ENCODE assay signal across 27 cellular contexts in genomic region chr6:149371154-149371553, GRCh38. TPM values are rescaled to one million over a fixed set of nuclear protein-coding genes. Genes with fewer than 3 reads are reported as not detected.
A peak's percentile ranks its signal among the peaks of the same experiment; 100 is the strongest.
DNase-seq lines count a peak whose midpoint lies in the region; ATAC-seq, FAIRE-seq and TF ChIP-seq lines count a peak whose summit lies in the region.
"Had no signal": no experiment of that assay in that cellular context is flagged by ENCODE, and none has a peak within 500 bp of the region (broad histone marks: within the 10 kb centered on the region; RNA-seq: fewer than 3 reads in every experiment).

No MANE protein-coding gene starts in this region.

- peaks cover 4% of the 10 kb centered on the region for H3K36me3 ChIP-seq in CD8-positive, alpha-beta T cell (ENCODE audit: insufficient read depth, low read length)
- H3K36me3 ChIP-seq in HepG2 (replicated peaks in 1 of 2; ENCODE audit: control insufficient read depth in 1 of 2, insufficient read depth in 2 of 2, low read length in 2 of 2) (peaks cover 8 to 23% of the 10 kb centered on the region in 2 experiments; a peak in 4 of 5 replicates), smooth muscle cell (ENCODE audit: low read depth) (peaks cover 13% of the 10 kb centered on the region), vagina (peaks cover 0 to 3% of the 10 kb centered on the region in 2 donors)
- H3K36me3 ChIP-seq: gastrocnemius medialis, prostate gland had no signal

- peaks cover 58% of the 10 kb centered on the region for H3K4me1 ChIP-seq in CD8-positive, alpha-beta T cell (ENCODE audit: insufficient read depth, low read length)
- H3K4me1 ChIP-seq in HepG2 (ENCODE audit: insufficient read depth, low read length) (peaks cover 5% of the 10 kb centered on the region; the same call in 1 of the 2 replicates), smooth muscle cell (ENCODE audit: low read depth) (peaks cover 9% of the 10 kb centered on the region), vagina (peaks cover 4% of the 10 kb centered on the region)
- H3K4me1 ChIP-seq: prostate gland had no signal

- TF ChIP-seq RAD21 in HepG2 (CRISPR knock-in tag; IDR thresholded peaks at IDR 0.05), result no peak

- no peak for TF ChIP-seq POLR2A in HepG2 (IDR thresholded peaks at IDR 0.05; ENCODE audit: insufficient read depth in 1 of 2, low read depth in 2 of 2, low read length in 2 of 2)
- no peak for TF ChIP-seq POLR2A in vagina (IDR thresholded peaks at IDR 0.05)

- no peaks in the 10 kb centered on the region for H3K27me3 Mint-ChIP-seq in activated CD4-positive, alpha-beta T cell treated with anti-CD3 and anti-CD28 coated beads, Interleukin-2, amount 10 ng/mL, durations not matched to agents 24 days and 14 days
- no peaks in the 10 kb centered on the region for H3K27me3 Mint-ChIP-seq in CD8-positive, alpha-beta T cell (ENCODE audit: low read depth)
- no peaks in the 10 kb centered on the region for H3K27me3 Mint-ChIP-seq in activated CD4-positive, alpha-beta memory T cell treated with anti-CD3 and anti-CD28 coated beads, Interleukin-2, amount 10 ng/mL, durations not matched to agents 7 days and 5 days
- no peaks in the 10 kb centered on the region for H3K27me3 Mint-ChIP-seq in natural killer cell (ENCODE audit: low read depth in 2 of 2)

- H3K36me3 Mint-ChIP-seq in activated CD4-positive, alpha-beta T cell treated with anti-CD3 and anti-CD28 coated beads, Interleukin-2, amount 10 ng/mL, durations not matched to agents 24 days and 14 days (ENCODE audit: low read depth), result peaks cover 50% of the 10 kb centered on the region
- H3K36me3 Mint-ChIP-seq in CD8-positive, alpha-beta T cell, result peaks cover 36% of the 10 kb centered on the region
- H3K36me3 Mint-ChIP-seq in activated CD4-positive, alpha-beta memory T cell treated with anti-CD3 and anti-CD28 coated beads, Interleukin-2, amount 10 ng/mL, durations not matched to agents 7 days and 5 days (ENCODE audit: low read depth), result peaks cover 53% of the 10 kb centered on the region
- H3K36me3 Mint-ChIP-seq in natural killer cell, result no peaks in the 10 kb centered on the region

- no peaks in the 10 kb centered on the region for H3F3A ChIP-seq in smooth muscle cell (ENCODE audit: low read depth)

- no peak overlapping the region for H3K9ac ChIP-seq in HepG2 (ENCODE audit: insufficient read depth, low read depth, low read length)
- H3K9ac ChIP-seq in smooth muscle cell (ENCODE audit: low read depth), result no peak overlapping the region
- H3K9ac ChIP-seq: KMS-11 had no signal

- peaks cover 47% of the 10 kb centered on the region for H3K4me1 Mint-ChIP-seq in activated CD4-positive, alpha-beta T cell treated with anti-CD3 and anti-CD28 coated beads, Interleukin-2, amount 10 ng/mL, durations not matched to agents 24 days and 14 days
- peaks cover 44% of the 10 kb centered on the region for H3K4me1 Mint-ChIP-seq in CD8-positive, alpha-beta T cell (ENCODE audit: low read depth)
- peaks cover 46% of the 10 kb centered on the region for H3K4me1 Mint-ChIP-seq in activated CD4-positive, alpha-beta memory T cell treated with anti-CD3 and anti-CD28 coated beads, Interleukin-2, amount 10 ng/mL, durations not matched to agents 7 days and 5 days
- H3K4me1 Mint-ChIP-seq in natural killer cell, result peaks cover 28 to 30% of the 10 kb centered on the region in 2 donors
- H3K4me1 Mint-ChIP-seq: neural crest cell had no signal

- no peaks in the 10 kb centered on the region for H3K9me3 Mint-ChIP-seq in activated CD4-positive, alpha-beta T cell treated with anti-CD3 and anti-CD28 coated beads, Interleukin-2, amount 10 ng/mL, durations not matched to agents 24 days and 14 days
- no peaks in the 10 kb centered on the region for H3K9me3 Mint-ChIP-seq in CD8-positive, alpha-beta T cell
- H3K9me3 Mint-ChIP-seq in activated CD4-positive, alpha-beta memory T cell treated with anti-CD3 and anti-CD28 coated beads, Interleukin-2, amount 10 ng/mL, durations not matched to agents 7 days and 5 days, result no peaks in the 10 kb centered on the region
- H3K9me3 Mint-ChIP-seq in natural killer cell, result no peaks in the 10 kb centered on the region
- H3K9me3 Mint-ChIP-seq: neural crest cell had no signal

- peak overlapping the region; percentile 28 for H3K4me3 Mint-ChIP-seq in activated CD4-positive, alpha-beta T cell treated with anti-CD3 and anti-CD28 coated beads, Interleukin-2, amount 10 ng/mL, durations not matched to agents 24 days and 14 days
- no peak overlapping the region for H3K4me3 Mint-ChIP-seq in CD8-positive, alpha-beta T cell
- no peak overlapping the region for H3K4me3 Mint-ChIP-seq in activated CD4-positive, alpha-beta memory T cell treated with anti-CD3 and anti-CD28 coated beads, Interleukin-2, amount 10 ng/mL, durations not matched to agents 7 days and 5 days
- no peak overlapping the region for H3K4me3 Mint-ChIP-seq in natural killer cell
- H3K4me3 Mint-ChIP-seq: neural crest cell had no signal

- BruUV-seq in HepG2 (replicated peaks; lab: Mats Ljungman, UMichigan), result no TSS peak

- POLR2A ChIA-PET in CD8-positive, alpha-beta T cell (lab: Charles Lee), result interaction anchor here (1.3 kb wide), 1 partner anchor 34 kb away, joined by 3 read pairs; no protein-coding TSS in a partner anchor
- POLR2A ChIA-PET in activated CD4-positive, alpha-beta memory T cell treated with anti-CD3 and anti-CD28 coated beads, Interleukin-2, amount 10 ng/mL, durations not matched to agents 7 days and 5 days (lab: Charles Lee), result interaction anchor here (1.1 kb wide), 1 partner anchor 338 kb away, joined by 3 read pairs; no protein-coding TSS in a partner anchor
- POLR2A ChIA-PET in HepG2 (lab: Yijun Ruan, JAX), result no interaction called here

- no peaks in the 10 kb centered on the region for H3K27me3 ChIP-seq in CD8-positive, alpha-beta T cell (ENCODE audit: insufficient read depth, low read length)
- H3K27me3 ChIP-seq in HepG2 (ENCODE audit: control insufficient read depth in 1 of 2, insufficient read depth in 2 of 2, low read length in 2 of 2), result no peaks in the 10 kb centered on the region
- no peaks in the 10 kb centered on the region for H3K27me3 ChIP-seq in smooth muscle cell (ENCODE audit: low read depth)
- H3K27me3 ChIP-seq in vagina, result no peaks in the 10 kb centered on the region
- H3K27me3 ChIP-seq: gastrocnemius medialis had no signal

- no peak for DNase-seq in activated CD4-positive, alpha-beta T cell treated with anti-CD3 and anti-CD28 coated beads, Interleukin-2, amount 10 ng/mL, durations not matched to agents 24 days and 14 days
- DNase-seq in activated CD4-positive, alpha-beta T cell treated with anti-CD3 and anti-CD28 coated beads for 48 hours, result no peak
- no peak for DNase-seq in CD8-positive, alpha-beta T cell
- DNase-seq in activated CD4-positive, alpha-beta memory T cell treated with anti-CD3 and anti-CD28 coated beads, Interleukin-2, amount 10 ng/mL, durations not matched to agents 7 days and 5 days, result no peak
- DNase-seq in HepG2 (ENCODE audit: low spot score), result peak; percentile 5
- DNase-seq in smooth muscle cell (lab: John Stamatoyannopoulos, UW; ENCODE audit: unreplicated experiment), result no peak
- DNase-seq in natural killer cell, result no peak
- no peak for DNase-seq in vagina (ENCODE audit: extremely low spot score in 2 of 2)
- DNase-seq: activated CD4-positive, alpha-beta T cell treated with anti-CD3 and anti-CD28 coated beads, Interleukin-2, amount 50 U/mL, for 1 hour; activated T-cell treated with anti-CD3 and anti-CD28 coated beads, Interleukin-2, amount 50 U/mL, for 48 hours; amygdala; DMS53; effector CD4-positive, alpha-beta T cell; gastrocnemius medialis; NCI-H1048; NCI-H2029; NCI-H446; NK-92 treated with Interleukin-12 subunit alpha and Interleukin-12 subunit beta, amount 100 ng/mL, for 24 hours; stimulated activated CD4-positive, alpha-beta T cell treated with anti-CD3 and anti-CD28 coated beads, Interleukin-2, amount 100 ng/mL, for 48 hours had no signal

- no peak overlapping the region for H3K27ac ChIP-seq in CD8-positive, alpha-beta T cell (ENCODE audit: low read depth, low read length)
- H3K27ac ChIP-seq in HepG2 (ENCODE audit: extremely low read length, insufficient read depth, low read length), result no peak overlapping the region
- no peak overlapping the region for H3K27ac ChIP-seq in smooth muscle cell (ENCODE audit: low read depth)
- H3K27ac ChIP-seq in vagina, result no peak overlapping the region
- H3K27ac ChIP-seq: A549, gastrocnemius medialis, KMS-11, prostate gland had no signal

- TF ChIP-seq CTCF in CD8-positive, alpha-beta T cell (IDR thresholded peaks at IDR 0.05), result no peak
- TF ChIP-seq CTCF in HepG2 (CRISPR knock-in tag; IDR thresholded peaks at IDR 0.05), result no peak
- no peak for TF ChIP-seq CTCF in smooth muscle cell (IDR thresholded peaks at IDR 0.05; ENCODE audit: borderline replicate concordance, insufficient read depth, poor library complexity, severe bottlenecking)
- TF ChIP-seq CTCF in natural killer cell (IDR thresholded peaks at IDR 0.05), result no peak
- no peak for TF ChIP-seq CTCF in vagina (IDR thresholded peaks at IDR 0.05)

- peak; percentile 12 for FAIRE-seq in HepG2 (lab: Jason Lieb, UNC)
- FAIRE-seq: A549, TTC549 had no signal

- in situ Hi-C loops in HepG2 (cut with HindIII; ENCODE audit: extremely low pct_ligation_motif_present, low pct_unique_long_range_greater_than_20kb), result no loop called here

- H4K20me1 ChIP-seq in HepG2 (ENCODE audit: insufficient read depth, low read length) (0 out of 2 replicates have a peak, but pooled peaks cover under 1% of the 10 kb centered on the region), smooth muscle cell (ENCODE audit: low read depth) (peaks cover 100% of the 10 kb centered on the region)

- CTCF ChIA-PET in CD8-positive, alpha-beta T cell (lab: Charles Lee), result interaction anchor here (2.4 kb wide), 1 partner anchor 61 kb away, joined by 6 read pairs; no protein-coding TSS in a partner anchor
- CTCF ChIA-PET in activated CD4-positive, alpha-beta memory T cell treated with anti-CD3 and anti-CD28 coated beads, Interleukin-2, amount 10 ng/mL, durations not matched to agents 7 days and 5 days (lab: Charles Lee), result interaction anchor here (1.6 kb wide), 1 partner anchor 14 kb away, joined by 3 read pairs; no protein-coding TSS in a partner anchor
- CTCF ChIA-PET in HepG2 (lab: Yijun Ruan, JAX; ENCODE audit: low intra/inter-chr PET ratio, low total read pairs), result no interaction called here

- peak overlapping the region; percentile 66 for H3K27ac Mint-ChIP-seq in activated CD4-positive, alpha-beta T cell treated with anti-CD3 and anti-CD28 coated beads, Interleukin-2, amount 10 ng/mL, durations not matched to agents 24 days and 14 days
- peak overlapping the region; percentile 10 for H3K27ac Mint-ChIP-seq in CD8-positive, alpha-beta T cell
- H3K27ac Mint-ChIP-seq in activated CD4-positive, alpha-beta memory T cell treated with anti-CD3 and anti-CD28 coated beads, Interleukin-2, amount 10 ng/mL, durations not matched to agents 7 days and 5 days, result peak overlapping the region; percentile 0
- H3K27ac Mint-ChIP-seq in natural killer cell, result no peak overlapping the region

- no peak overlapping the region for H3K4me2 ChIP-seq in HepG2 (ENCODE audit: low read depth, low read length)
- H3K4me2 ChIP-seq in smooth muscle cell, result no peak overlapping the region
- H3K4me2 ChIP-seq: A549, KMS-11 had no signal

- H2AFZ ChIP-seq in HepG2 (ENCODE audit: low read length) (no peak overlapping the region), smooth muscle cell (ENCODE audit: low read depth) (no peak overlapping the region)

- H3K79me2 ChIP-seq in HepG2 (ENCODE audit: insufficient read depth, low read length) (peaks cover 22% of the 10 kb centered on the region), smooth muscle cell (ENCODE audit: low read depth) (peaks cover 95% of the 10 kb centered on the region)

- TF ChIP-seq EP300 in HepG2 (IDR thresholded peaks at IDR 0.05; ENCODE audit: low read depth in 2 of 2, low read length in 2 of 2) (no peak), HepG2 (CRISPR knock-in tag; IDR thresholded peaks at IDR 0.05; ENCODE audit: borderline replicate concordance) (no peak)

- ATAC-seq in CD8-positive, alpha-beta T cell, result no peak
- ATAC-seq in HepG2 (peak; percentile 79), natural killer cell (no peak)
- ATAC-seq: A549, esophagus mucosa, gastrocnemius medialis, SK-N-SH treated with all-trans-retinoic acid at 6 μM for 48 hours had no signal

- no peaks in the 10 kb centered on the region for H3K9me3 ChIP-seq in CD8-positive, alpha-beta T cell (ENCODE audit: low read length)
- H3K9me3 ChIP-seq in HepG2 (ENCODE audit: low read length), result no peaks in the 10 kb centered on the region
- H3K9me3 ChIP-seq in smooth muscle cell (replicated peaks; ENCODE audit: low read depth), result no peaks in the 10 kb centered on the region
- H3K9me3 ChIP-seq in vagina, result no peaks in the 10 kb centered on the region
- H3K9me3 ChIP-seq: A549, gastrocnemius medialis, prostate gland had no signal

- no peak overlapping the region for H3K4me3 ChIP-seq in CD8-positive, alpha-beta T cell (ENCODE audit: low read depth, low read length)
- H3K4me3 ChIP-seq in HepG2 (replicated peaks in 1 of 3; ENCODE audit: insufficient read depth in 1 of 3, low read depth in 2 of 3, low read length in 3 of 3), result no peak overlapping the region
- no peak overlapping the region for H3K4me3 ChIP-seq in smooth muscle cell
- no peak overlapping the region for H3K4me3 ChIP-seq in vagina
- H3K4me3 ChIP-seq: A549, gastrocnemius medialis, prostate gland had no signal

- intact Hi-C loops in activated CD4-positive, alpha-beta T cell treated with anti-CD3 and anti-CD28 coated beads, Interleukin-2, amount 10 ng/mL, durations not matched to agents 24 days and 14 days (cut with micrococcal nuclease), result loop anchor here (1.0 kb wide), 1 partner anchor 9 kb away; no protein-coding TSS in a partner anchor
- intact Hi-C loops in CD8-positive, alpha-beta T cell (cut with DNase I, micrococcal nuclease), result loop anchor here in 1 of 2 experiments (5.0 kb wide), 1 partner anchor 289 kb away; no protein-coding TSS in a partner anchor
- intact Hi-C loops in HepG2 (cut with micrococcal nuclease; ENCODE audit: unreplicated experiment) (no loop called here), natural killer cell (cut with micrococcal nuclease) (no loop called here), vagina (cut with DNase I) (no loop called here)

RNA-seq across cellular contexts. Expression of gene SUMO4, which starts 28.9 kb away (rescaled TPM):
- 10.1 and 10.9 TPM in 2 replicates for total RNA-seq in activated CD4-positive, alpha-beta T cell treated with anti-CD3 and anti-CD28 coated beads, Interleukin-2, amount 10 ng/mL, durations not matched to agents 24 days and 14 days
- total RNA-seq in CD8-positive, alpha-beta T cell, result 1 to 10 TPM; 5.4 to 6.7 TPM
- 1 to 10 TPM; 8.1 to 8.5 TPM for total RNA-seq in activated CD4-positive, alpha-beta memory T cell treated with anti-CD3 and anti-CD28 coated beads, Interleukin-2, amount 10 ng/mL, durations not matched to agents 7 days and 5 days
- 0.38 and 1.2 TPM in 2 replicates for total RNA-seq in HepG2 (2016; rRNA removed; fragmentation: Illumina TruSeq; extraction: Trizol)
- total RNA-seq in HepG2 (2016; cell fraction: cytosol; rRNA removed; fragmentation: Illumina TruSeq; extraction: Trizol; ENCODE audit: low read depth), result not detected in 2 replicates
- 0.48 and 1.0 TPM in 2 replicates for total RNA-seq in HepG2 (2016; cell fraction: insoluble cytoplasmic fraction; rRNA removed; fragmentation: Illumina TruSeq; extraction: Trizol)
- total RNA-seq in HepG2 (2016; cell fraction: membrane; rRNA removed; fragmentation: Illumina TruSeq; extraction: Trizol), result not detected in 2 replicates
- 5.4 and 7.3 TPM in 2 replicates for total RNA-seq in HepG2 (2016; cell fraction: nucleus; rRNA removed; fragmentation: Illumina TruSeq; extraction: Trizol)
- polyA plus RNA-seq in HepG2 (2011; rRNA removed), result 0.10 and 0.22 TPM in 2 replicates
- polyA plus RNA-seq in HepG2 (2011; cell fraction: cytosol; rRNA removed), result not detected in 2 replicates
- 0.58 and 0.73 TPM in 2 replicates for polyA plus RNA-seq in HepG2 (2011; cell fraction: nucleus; rRNA removed)
- polyA plus RNA-seq in HepG2 (2012), result 0.13 and 0.25 TPM in 2 replicates
- not detected in 2 replicates for polyA plus RNA-seq in HepG2 (2016; cell fraction: cytosol; fragmentation: Illumina TruSeq; extraction: Trizol; ENCODE audit: low read depth)
- polyA plus RNA-seq in HepG2 (2016; cell fraction: insoluble cytoplasmic fraction; fragmentation: Illumina TruSeq; extraction: Trizol; ENCODE audit: low read depth), result not detected in 2 replicates
- not detected in 2 replicates for polyA plus RNA-seq in HepG2 (2016; cell fraction: membrane; fragmentation: Illumina TruSeq; extraction: Trizol; ENCODE audit: low read depth)
- polyA plus RNA-seq in HepG2 (2016; cell fraction: nucleus; fragmentation: Illumina TruSeq; extraction: Trizol; ENCODE audit: insufficient read depth, low read depth), result 0.92 and 0.94 TPM in 2 replicates
- 1.6 and 2.1 TPM in 2 replicates for polyA minus RNA-seq in HepG2 (2011; rRNA and poly(A)+ RNA removed; ENCODE audit: low replicate concordance)
- not detected in 2 replicates for polyA minus RNA-seq in HepG2 (2011; cell fraction: cytosol; rRNA and poly(A)+ RNA removed)
- polyA minus RNA-seq in HepG2 (2011; cell fraction: nucleus; rRNA and poly(A)+ RNA removed), result 12.4 and 14.9 TPM in 2 replicates
- 1.4 and 5.1 TPM in 2 replicates for total RNA-seq in smooth muscle cell
- 0.15 and 2.0 TPM in 2 replicates for polyA plus RNA-seq in smooth muscle cell
- 1 to 10 TPM; 3.4 to 5.3 (median 4.8) TPM for total RNA-seq in natural killer cell
- 3.9 TPM for total RNA-seq in vagina
- total RNA-seq: kidney epithelial cell had no signal

RNA-seq across cellular contexts. Expression of gene TAB2, which starts 53.6 kb away (rescaled TPM):
- 135 and 136 TPM in 2 replicates for total RNA-seq in activated CD4-positive, alpha-beta T cell treated with anti-CD3 and anti-CD28 coated beads, Interleukin-2, amount 10 ng/mL, durations not matched to agents 24 days and 14 days
- total RNA-seq in CD8-positive, alpha-beta T cell, result 100 to 1,000 TPM; 129 to 132 TPM
- 100 to 1,000 TPM; 169 to 170 TPM for total RNA-seq in activated CD4-positive, alpha-beta memory T cell treated with anti-CD3 and anti-CD28 coated beads, Interleukin-2, amount 10 ng/mL, durations not matched to agents 7 days and 5 days
- total RNA-seq in HepG2 (2016; rRNA removed; fragmentation: Illumina TruSeq; extraction: Trizol) (23.7 and 44.3 TPM in 2 replicates), smooth muscle cell (68.7 and 78.5 TPM in 2 replicates), natural killer cell (10 to 100 TPM; 65.7 to 74.9 (median 68.9) TPM), vagina (80.5 TPM)
- 8.4 and 8.9 TPM in 2 replicates for total RNA-seq in HepG2 (2016; cell fraction: cytosol; rRNA removed; fragmentation: Illumina TruSeq; extraction: Trizol; ENCODE audit: low read depth)
- total RNA-seq in HepG2 (2016; cell fraction: insoluble cytoplasmic fraction; rRNA removed; fragmentation: Illumina TruSeq; extraction: Trizol), result 24.3 and 40.7 TPM in 2 replicates
- total RNA-seq in HepG2 (2016; cell fraction: membrane; rRNA removed; fragmentation: Illumina TruSeq; extraction: Trizol), result 35.4 and 36.0 TPM in 2 replicates
- 30.5 and 36.6 TPM in 2 replicates for total RNA-seq in HepG2 (2016; cell fraction: nucleus; rRNA removed; fragmentation: Illumina TruSeq; extraction: Trizol)
- polyA plus RNA-seq in HepG2 (2011; rRNA removed) (38.1 and 50.2 TPM in 2 replicates), smooth muscle cell (12.6 and 14.3 TPM in 2 replicates)
- polyA plus RNA-seq in HepG2 (2011; cell fraction: cytosol; rRNA removed), result 21.0 and 33.3 TPM in 2 replicates
- 13.6 and 13.8 TPM in 2 replicates for polyA plus RNA-seq in HepG2 (2011; cell fraction: nucleus; rRNA removed)
- 39.0 and 39.2 TPM in 2 replicates for polyA plus RNA-seq in HepG2 (2012)
- 4.5 and 4.8 TPM in 2 replicates for polyA plus RNA-seq in HepG2 (2016; cell fraction: cytosol; fragmentation: Illumina TruSeq; extraction: Trizol; ENCODE audit: low read depth)
- polyA plus RNA-seq in HepG2 (2016; cell fraction: insoluble cytoplasmic fraction; fragmentation: Illumina TruSeq; extraction: Trizol; ENCODE audit: low read depth), result 64.7 and 68.7 TPM in 2 replicates
- 28.9 and 30.3 TPM in 2 replicates for polyA plus RNA-seq in HepG2 (2016; cell fraction: membrane; fragmentation: Illumina TruSeq; extraction: Trizol; ENCODE audit: low read depth)
- polyA plus RNA-seq in HepG2 (2016; cell fraction: nucleus; fragmentation: Illumina TruSeq; extraction: Trizol; ENCODE audit: insufficient read depth, low read depth), result 40.3 and 41.8 TPM in 2 replicates
- polyA minus RNA-seq in HepG2 (2011; rRNA and poly(A)+ RNA removed; ENCODE audit: low replicate concordance), result 29.3 and 44.7 TPM in 2 replicates
- polyA minus RNA-seq in HepG2 (2011; cell fraction: cytosol; rRNA and poly(A)+ RNA removed), result 31.6 and 41.0 TPM in 2 replicates
- 56.5 and 70.6 TPM in 2 replicates for polyA minus RNA-seq in HepG2 (2011; cell fraction: nucleus; rRNA and poly(A)+ RNA removed)

Comparison
In these comparisons a context has a peak if more than half of its experiments do, and no peak if none do; other contexts are left out.
1. H3K27ac Mint-ChIP-seq: peak in activated CD4-positive, alpha-beta T cell treated with anti-CD3 and anti-CD28 coated beads, Interleukin-2, amount 10 ng/mL, durations not matched to agents 24 days and 14 days (single experiment), CD8-positive, alpha-beta T cell (single experiment) and activated CD4-positive, alpha-beta memory T cell treated with anti-CD3 and anti-CD28 coated beads, Interleukin-2, amount 10 ng/mL, durations not matched to agents 7 days and 5 days (single experiment); none in natural killer cell (0 of 2).